In genomic region chr7:23353172-23353571, GRCh38 we compare ENCODE assay signal across 11 cellular contexts. TPM values are rescaled to one million over a fixed set of nuclear protein-coding genes. Genes with fewer than 3 reads are reported as not detected.
A peak's percentile ranks its signal among the peaks of the same experiment; 100 is the strongest.
DNase-seq lines count a peak whose midpoint lies in the region; ATAC-seq, FAIRE-seq and TF ChIP-seq lines count a peak whose summit lies in the region.
"Had no signal": no experiment of that assay in that cellular context is flagged by ENCODE, and none has a peak within 500 bp of the region (broad histone marks: within the 10 kb centered on the region; RNA-seq: fewer than 3 reads in every experiment).

No MANE protein-coding gene starts in this region.

- H3K4me3 ChIP-seq in GM12878 (no peak overlapping the region), tibial artery (no peak overlapping the region)

- TF ChIP-seq RAD21 in GM12878 (IDR thresholded peaks at IDR 0.05; ENCODE audit: insufficient read depth, low read depth, low read length) = no peak

- 2% methylated on average over 5 of the region's 5 CpGs for WGBS in GM12878 (ENCODE audit: insufficient coverage, insufficient replicate concordance, low lambda C conversion rate, missing lambda C conversion rate)

- H3K9me3 ChIP-seq in GM12878 (replicated peaks; ENCODE audit: control insufficient read depth, insufficient read depth, low read length) (no peaks in the 10 kb centered on the region), tibial artery (no peaks in the 10 kb centered on the region)

- in situ Hi-C loops in GM12878 (cut with MboI) = no loop called here

- SMC1A ChIA-PET in GM12878 (lab: Charles Lee; ENCODE audit: uncharacterized antibody, unreplicated experiment) = interaction anchor here (1.2 kb wide), 1 partner anchor 214 kb away, joined by 4 read pairs; no protein-coding TSS in a partner anchor

- no peak; the same call in 1 of the 2 replicates for TF ChIP-seq POLR2A in GM12878 (IDR thresholded peaks at IDR 0.05; ENCODE audit: low read depth, low read length)

- CTCF ChIA-PET in GM12878 (lab: Yijun Ruan, JAX) = interaction anchor here (0.8 to 1.1 kb wide), 4 partner anchors 80 to 192 kb away, joined by 3 to 4 read pairs (median 3); no protein-coding TSS in a partner anchor

- H2AFZ ChIP-seq in GM12878 (ENCODE audit: control insufficient read depth, low read depth, low read length) = no peak overlapping the region

- H3K27ac ChIP-seq in GM12878 (ENCODE audit: control insufficient read depth, insufficient read depth) (peak overlapping the region; percentile 62), tibial artery (no peak overlapping the region)
- H3K27ac ChIP-seq: brain microvascular endothelial cell had no signal

- intact Hi-C loops in GM12878 (cut with micrococcal nuclease; ENCODE audit: unreplicated experiment) (loop anchor here (2.0 to 5.0 kb wide), 2 partner anchors 80 to 179 kb away; partner anchors contain the start of gene TRA2A), tibial artery (cut with DNase I; ENCODE audit: low total_unique reads) (no loop called here)

- no peaks in the 10 kb centered on the region; the same call in 1 of the 2 replicates for H4K20me1 ChIP-seq in GM12878 (ENCODE audit: control insufficient read depth, insufficient read depth)

- DNase-seq in DMS53 treated with DMSO at 0.1 percent for 48 hours (lab: John Stamatoyannopoulos, UW; ENCODE audit: unreplicated experiment) (peak; percentile 96), GM20000 (ENCODE audit: low spot score) (peak; percentile 26), NCI-H2029 (lab: John Stamatoyannopoulos, UW) (peak; percentile 76), GM12878 (ENCODE audit: low read depth, low spot score) (peak; percentile 66), tibial artery (no peak), germinal center (ENCODE audit: low spot score) (no peak)
- DNase-seq: AML-193, brain microvascular endothelial cell, NCI-H2171 had no signal

- peak in 1 of 2 experiments; percentile 66; a peak in 1 of 4 replicates for TF ChIP-seq EP300 in GM12878 (IDR thresholded peaks at IDR 0.05; ENCODE audit: borderline replicate concordance in 1 of 2, control insufficient read depth in 1 of 2, low read depth in 2 of 2, low read length in 2 of 2)

- H3K36me3 ChIP-seq in GM12878 (ENCODE audit: control insufficient read depth in 2 of 2, insufficient read depth in 2 of 2, low read length in 1 of 2) = peaks cover 2 to 11% of the 10 kb centered on the region in 2 experiments; a peak in 3 of 4 replicates
- no peaks in the 10 kb centered on the region for H3K36me3 ChIP-seq in tibial artery

- H3K79me2 ChIP-seq in GM12878 (ENCODE audit: control insufficient read depth, insufficient read depth, low read length) = peaks cover 5% of the 10 kb centered on the region

- BruUV-seq in GM12878 (replicated peaks; lab: Mats Ljungman, UMichigan) = no TSS peak

- POLR2A ChIA-PET in GM12878 (lab: Charles Lee) = interaction anchor here (0.9 kb wide), 1 partner anchor 9 kb away, joined by 4 read pairs; no protein-coding TSS in a partner anchor

- RAD21 ChIA-PET in GM12878 (lab: Charles Lee; ENCODE audit: unreplicated experiment) = interaction anchor here (0.8 to 1.6 kb wide), 3 partner anchors 80 to 173 kb away, joined by 3 to 5 read pairs (median 3); no protein-coding TSS in a partner anchor

- peak overlapping the region; percentile 68 for H3K4me2 ChIP-seq in GM12878 (ENCODE audit: control insufficient read depth, insufficient read depth)

- H3K4me1 ChIP-seq in GM12878 (ENCODE audit: control insufficient read depth, insufficient read depth, low read length) (peaks cover 28% of the 10 kb centered on the region), tibial artery (no peaks in the 10 kb centered on the region)

- peak overlapping the region; percentile 30 for H3K9ac ChIP-seq in GM12878 (ENCODE audit: control insufficient read depth, insufficient read depth, low read length)

- H3K27me3 ChIP-seq in GM12878 (replicated peaks in 1 of 2; ENCODE audit: control insufficient read depth in 2 of 2, insufficient read depth in 2 of 2, low read length in 1 of 2) = no peaks in the 10 kb centered on the region
- no peaks in the 10 kb centered on the region for H3K27me3 ChIP-seq in tibial artery
- H3K27me3 ChIP-seq: brain microvascular endothelial cell had no signal

- ATAC-seq in GM12878 (peak; percentile 95), GM19035 (IDR thresholded peaks at IDR 0.05; ENCODE audit: unreplicated experiment) (no peak), HG02588 (IDR thresholded peaks at IDR 0.05; ENCODE audit: unreplicated experiment) (no peak)

- no peak for FAIRE-seq in GM12878 (lab: Jason Lieb, UNC)

- no peak for TF ChIP-seq CTCF in GM20000 (IDR thresholded peaks at IDR 0.05; ENCODE audit: extremely low read depth, missing control alignments)
- TF ChIP-seq CTCF in GM12878 (IDR thresholded peaks at IDR 0.05 in 2 of 3, conservative IDR thresholded peaks at IDR 0.05 in 1 of 3; ENCODE audit: control insufficient read depth in 2 of 3, extremely low read depth in 1 of 3, insufficient read depth in 1 of 3, low read depth in 3 of 3, low read length in 3 of 3) = no peak
- TF ChIP-seq CTCF in tibial artery (IDR thresholded peaks at IDR 0.05) = no peak

TF ChIP-seq in GM12878, 131 proteins besides CTCF, POLR2A, EP300 and RAD21 (continues in another document):
- TF ChIP-seq IKZF1 (conservative IDR thresholded peaks at IDR 0.05) (peak; percentile 45), NBN (IDR thresholded peaks at IDR 0.05) (peak; percentile 76; the same call in 1 of the 2 replicates), JUND (IDR thresholded peaks at IDR 0.05; ENCODE audit: low read depth, low read length) (no peak), BCLAF1 (IDR thresholded peaks at IDR 0.05) (no peak), HCFC1 (IDR thresholded peaks at IDR 0.05; ENCODE audit: low read length) (no peak), RBBP5 (conservative IDR thresholded peaks at IDR 0.05) (no peak), RELA (IDR thresholded peaks at IDR 0.05; ENCODE audit: borderline replicate concordance, partially characterized antibody) (no peak), ZSCAN29 (IDR thresholded peaks at IDR 0.05) (no peak), ATF3 (IDR thresholded peaks at IDR 0.05; ENCODE audit: borderline replicate concordance, extremely low read depth, low read depth, low read length) (no peak), TAF1 (IDR thresholded peaks at IDR 0.05; ENCODE audit: borderline replicate concordance, low read depth, low read length) (no peak)

RNA-seq across cellular contexts. Expression of gene MALSU1, which starts 54.0 kb away (rescaled TPM):
- 46.6 and 48.7 TPM in 2 replicates for total RNA-seq in GM12878 (2013; cell fraction: nucleolus; rRNA removed)
- total RNA-seq in GM12878 (2014; rRNA removed) = 115 and 135 TPM in 2 replicates
- 34.5 and 37.5 TPM in 2 replicates for total RNA-seq in GM12878 (2014; rRNA removed; fragmentation: Illumina TruSeq; extraction: Trizol)
- total RNA-seq in GM12878 (2021) = 65.5 and 67.5 TPM in 2 replicates
- 11.1 TPM for polyA plus RNA-seq in GM12878 (2011; ENCODE audit: low read depth)
- 82.0 and 97.8 TPM in 2 replicates for polyA plus RNA-seq in GM12878 (2011; rRNA removed)
- polyA plus RNA-seq in GM12878 (2011; cell fraction: cytosol; rRNA removed) = 45.1 and 51.4 TPM in 2 replicates
- 36.6 and 42.5 TPM in 2 replicates for polyA plus RNA-seq in GM12878 (2011; cell fraction: nucleus; rRNA removed)
- polyA plus RNA-seq in GM12878 (2012) = 40.6 and 49.4 TPM in 2 replicates
- polyA plus RNA-seq in GM12878 (2014; fragmentation: Illumina TruSeq; extraction: Trizol) = 24.7 and 31.6 TPM in 2 replicates
- polyA plus RNA-seq in GM12878 (2014; fragmentation: Nextera tagmentation; extraction: Ambion mirVana) = 10 to 100 TPM in 1 of 2 experiments, 1 to 10 TPM in 1; 8.5 to 35.0 TPM
- polyA plus RNA-seq in GM12878 (2014; rRNA removed) = 121 and 126 TPM in 2 replicates
- polyA plus RNA-seq in GM12878 (2016; fragmentation: Nextera tagmentation; extraction: Ambion mirVana) = 100 to 1,000 TPM; 155 to 159 TPM
- polyA minus RNA-seq in GM12878 (2011; rRNA and poly(A)+ RNA removed) = 21.1 and 36.6 TPM in 2 replicates
- 11.4 and 13.1 TPM in 2 replicates for polyA minus RNA-seq in GM12878 (2011; cell fraction: cytosol; rRNA and poly(A)+ RNA removed)
- 13.2 and 20.2 TPM in 2 replicates for polyA minus RNA-seq in GM12878 (2011; cell fraction: nucleus; rRNA and poly(A)+ RNA removed)

Comparison
In these comparisons a context has a peak if more than half of its experiments do, and no peak if none do; other contexts are left out.
1. DNase-seq: peak in DMS53 treated with DMSO at 0.1 percent for 48 hours (single experiment), GM20000 (single experiment), NCI-H2029 (single experiment) and GM12878 (single experiment); none in tibial artery (0 of 2) and germinal center (single experiment).